ENCODE assay signal across 10 cellular contexts in the genomic region with DNA sequence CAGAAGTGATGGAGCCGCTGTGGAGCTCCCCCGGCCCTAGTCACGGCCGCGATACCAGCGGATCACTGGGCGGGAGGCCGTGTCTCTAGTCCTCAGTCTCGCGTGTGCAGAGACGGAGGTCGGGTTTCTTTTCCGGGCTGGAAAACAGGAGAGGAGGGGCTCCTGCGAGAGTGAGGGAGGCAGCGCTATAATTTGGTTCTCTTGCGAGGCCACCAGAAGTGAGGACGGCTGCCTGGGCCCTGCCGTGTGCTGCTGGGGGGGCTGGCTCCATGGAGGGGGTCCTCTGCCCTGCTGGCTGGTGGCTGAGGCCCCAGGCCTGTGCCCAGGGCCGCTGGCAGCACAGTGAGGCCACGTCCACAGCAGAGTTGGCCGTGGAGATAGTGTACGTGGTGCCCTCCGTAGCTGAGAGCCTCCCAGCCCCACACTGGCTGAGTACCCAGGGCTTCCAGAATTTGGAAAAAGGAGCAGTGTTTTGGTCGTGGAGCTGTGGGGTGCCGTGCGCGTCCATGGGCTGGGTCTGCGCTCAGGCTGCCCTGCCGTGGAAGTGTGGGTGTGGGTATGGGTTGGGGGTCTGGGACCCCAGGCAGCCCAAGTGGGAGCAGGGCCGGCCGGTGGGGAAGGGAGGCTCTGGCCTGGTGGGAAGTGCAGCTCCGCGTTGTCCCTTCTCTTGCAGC. TPM values are rescaled to one million over a fixed set of nuclear protein-coding genes. Genes with fewer than 3 reads are reported as not detected.
A peak's percentile ranks its signal among the peaks of the same experiment; 100 is the strongest.
DNase-seq lines count a peak whose midpoint lies in the region; ATAC-seq and TF ChIP-seq lines count a peak whose summit lies in the region.
"Had no signal": no experiment of that assay in that cellular context is flagged by ENCODE, and none has a peak within 500 bp of the region (broad histone marks: within the 10 kb centered on the region; RNA-seq: fewer than 3 reads in every experiment).

No MANE protein-coding gene starts in this region.

- H3K9me3 ChIP-seq in cardiac muscle cell (ENCODE audit: low read depth) (no peaks in the 10 kb centered on the region), muscle layer of colon (ENCODE audit: low read length) (no peaks in the 10 kb centered on the region)

- H3K9ac ChIP-seq in muscle layer of colon (ENCODE audit: low read length), result no peak overlapping the region

- peaks cover 35% of the 10 kb centered on the region for H3K4me1 Mint-ChIP-seq in type B pancreatic cell (ENCODE audit: unreplicated experiment)

- ATAC-seq in left ventricle myocardium superior, result no peak
- no peak for ATAC-seq in HG02798 (IDR thresholded peaks at IDR 0.05; ENCODE audit: poor library complexity, unreplicated experiment)
- no peak for ATAC-seq in HG03097 (IDR thresholded peaks at IDR 0.05; ENCODE audit: low FRiP score, unreplicated experiment)

- H3K36me3 ChIP-seq in cardiac muscle cell (peaks cover 40% of the 10 kb centered on the region), muscle layer of colon (ENCODE audit: insufficient read depth, low read length) (peaks cover 52% of the 10 kb centered on the region)

- no peaks in the 10 kb centered on the region for H3K9me3 Mint-ChIP-seq in type B pancreatic cell

- peak overlapping the region; percentile 79 for H3K4me3 Mint-ChIP-seq in type B pancreatic cell

- H3K27me3 ChIP-seq in cardiac muscle cell (no peaks in the 10 kb centered on the region), muscle layer of colon (ENCODE audit: control insufficient read depth in 1 of 2, insufficient read depth in 2 of 2, low read length in 2 of 2) (no peaks in the 10 kb centered on the region)

- H3K36me3 Mint-ChIP-seq in type B pancreatic cell, result peaks cover 29% of the 10 kb centered on the region

- H3K4me3 ChIP-seq in cardiac muscle cell (no peak overlapping the region), muscle layer of colon (ENCODE audit: low read depth in 1 of 2, low read length in 2 of 2) (peak overlapping the region in 1 of 2 donors; percentile 26)

- intact Hi-C loops in left ventricle myocardium superior (cut with micrococcal nuclease), result no loop called here

- H3K27ac Mint-ChIP-seq in type B pancreatic cell, result peak overlapping the region; percentile 91

- H3K27ac ChIP-seq in cardiac muscle cell (peak overlapping the region; percentile 52), muscle layer of colon (ENCODE audit: low read depth, low read length) (peak overlapping the region; percentile 73)

- TF ChIP-seq CTCF in cardiac muscle cell (IDR thresholded peaks at IDR 0.05; ENCODE audit: low read depth, low read length) (no peak), type B pancreatic cell (conservative IDR thresholded peaks at IDR 0.05) (no peak)

- peaks cover 6% of the 10 kb centered on the region for H3K27me3 Mint-ChIP-seq in type B pancreatic cell

- peaks cover 37% of the 10 kb centered on the region for H3K4me1 ChIP-seq in cardiac muscle cell (ENCODE audit: low read depth)
- peaks cover 52% of the 10 kb centered on the region for H3K4me1 ChIP-seq in muscle layer of colon (ENCODE audit: insufficient read depth, low read length)

- DNase-seq in cardiac muscle cell (ENCODE audit: low read depth in 1 of 2, low spot score in 1 of 2), result peak in 1 of 2 donors; percentile 31
- no peak for DNase-seq in left ventricle myocardium superior
- DNase-seq in astrocyte of the hippocampus (ENCODE audit: low read depth, low spot score), result peak; percentile 53
- no peak for DNase-seq in type B pancreatic cell (ENCODE audit: extremely low spot score, unreplicated experiment)
- DNase-seq in foreskin melanocyte, result no peak
- DNase-seq: amygdala had no signal

RNA-seq across cellular contexts. Expression of a gene that starts 5.8 kb away (rescaled TPM):
- total RNA-seq in cardiac muscle cell, result 92.0 and 92.7 TPM in 2 replicates
- 110 and 111 TPM in 2 replicates for polyA plus RNA-seq in cardiac muscle cell
- total RNA-seq in left ventricle myocardium superior, result 58.1 TPM
- 416 and 496 TPM in 2 replicates for total RNA-seq in type B pancreatic cell (ENCODE audit: low replicate concordance)

RNA-seq across cellular contexts. Expression of a gene that starts 18.7 kb away (rescaled TPM):
- 70.8 and 88.2 TPM in 2 replicates for total RNA-seq in cardiac muscle cell
- polyA plus RNA-seq in cardiac muscle cell, result 65.7 and 92.9 TPM in 2 replicates
- total RNA-seq in left ventricle myocardium superior, result not detected
- total RNA-seq in type B pancreatic cell (ENCODE audit: low replicate concordance), result 9.9 and 29.2 TPM in 2 replicates

RNA-seq across cellular contexts. Expression of a gene that starts 24.6 kb away (rescaled TPM):
- total RNA-seq in cardiac muscle cell (1.4 and 5.7 TPM in 2 replicates), left ventricle myocardium superior (not detected), type B pancreatic cell (ENCODE audit: low replicate concordance) (0.41 TPM in 1 of 2 replicates, not detected in the other)
- 1.5 and 5.6 TPM in 2 replicates for polyA plus RNA-seq in cardiac muscle cell

RNA-seq across cellular contexts. Expression of a gene that starts 37.8 kb away (rescaled TPM):
- total RNA-seq in cardiac muscle cell (0.60 TPM in 1 of 2 replicates, not detected in the other), left ventricle myocardium superior (not detected), type B pancreatic cell (ENCODE audit: low replicate concordance) (0.45 TPM in 1 of 2 replicates, not detected in the other)
- polyA plus RNA-seq in cardiac muscle cell, result 0.44 and 0.57 TPM in 2 replicates
- polyA plus RNA-seq: BJ had no signal

RNA-seq across cellular contexts. Expression of a gene that starts 49.1 kb away (rescaled TPM):
- not detected in 2 replicates for total RNA-seq in cardiac muscle cell
- polyA plus RNA-seq in cardiac muscle cell, result not detected in 2 replicates
- total RNA-seq in left ventricle myocardium superior, result 1.5 TPM
- total RNA-seq in type B pancreatic cell (ENCODE audit: low replicate concordance), result not detected in 2 replicates

Comparison
In these comparisons a context has a peak if more than half of its experiments do, and no peak if none do; other contexts are left out.
1. RNA of a gene that starts 18.7 kb away (total RNA-seq): 70.8 to 88.2 TPM in cardiac muscle cell and 9.9 to 29.2 TPM in type B pancreatic cell; not detected in left ventricle myocardium superior (single experiment); every median in the first group is over 10 times any median in the second.